23 cellular contexts compared by ENCODE assay signal in the genomic region with DNA sequence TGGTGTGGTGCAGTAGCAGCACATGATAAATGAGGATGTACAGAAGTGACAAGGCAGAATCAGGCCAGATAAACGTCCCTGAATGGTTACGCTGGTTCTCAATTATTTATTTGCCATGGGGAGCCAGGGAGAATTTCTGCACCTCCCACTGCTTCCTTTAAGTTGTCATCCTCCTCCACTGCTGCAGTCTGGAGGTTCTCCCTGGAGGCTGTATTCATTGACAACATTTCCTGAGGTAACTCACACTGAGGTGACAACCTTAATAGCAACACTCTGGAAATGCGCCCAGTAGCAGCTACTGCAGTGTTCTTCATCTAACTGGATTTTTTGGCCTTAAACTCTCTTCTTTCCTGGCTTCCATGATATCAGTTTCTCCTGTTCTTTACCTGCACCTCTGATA.
"Had no signal": no experiment of that assay in that cellular context is flagged by ENCODE, and none has a peak within 500 bp of the region (broad histone marks: within the 10 kb centered on the region; RNA-seq: fewer than 3 reads in every experiment).

No MANE protein-coding gene starts in this region.

- H3K4me3 ChIP-seq: heart left ventricle, mucosa of descending colon, right atrium auricular region, thyroid gland had no signal

- H3K4me1 Mint-ChIP-seq: activated B cell treated with CpG ODN at 0.5 μM for 24 hours; activated CD4-positive, alpha-beta memory T cell treated with anti-CD3 and anti-CD28 coated beads, Interleukin-2, amount 10 ng/mL, durations not matched to agents 7 days and 5 days; activated CD4-positive, alpha-beta T cell treated with anti-CD3 and anti-CD28 coated beads for 36 hours; activated naive CD8-positive, alpha-beta T cell treated with anti-CD3 and anti-CD28 coated beads, Interleukin-2, amount 10 ng/mL, durations not matched to agents 7 days and 5 days; endodermal cell; memory B cell; neural crest cell had no signal

- H3K27me3 Mint-ChIP-seq: activated B cell treated with CpG ODN at 0.5 μM for 24 hours; activated CD4-positive, alpha-beta memory T cell treated with anti-CD3 and anti-CD28 coated beads, Interleukin-2, amount 10 ng/mL, durations not matched to agents 7 days and 5 days; activated CD4-positive, alpha-beta T cell treated with anti-CD3 and anti-CD28 coated beads for 36 hours; memory B cell; progenitor cell of endocrine pancreas; stimulated activated naive CD8-positive, alpha-beta T cell treated with anti-CD3 and anti-CD28 coated beads, Interleukin-15, Interleukin-2, amounts not matched to agents 100 ng/mL and 50 ng/mL, for 24 hours had no signal

- H3K36me3 Mint-ChIP-seq: activated naive CD8-positive, alpha-beta T cell treated with anti-CD3 and anti-CD28 coated beads, Interleukin-2, amount 10 ng/mL, durations not matched to agents 7 days and 5 days; memory B cell had no signal

- H3K9me3 ChIP-seq: thyroid gland had no signal

- H3K4me1 ChIP-seq: heart left ventricle, right atrium auricular region, thyroid gland had no signal

- H3K27ac Mint-ChIP-seq: activated B cell treated with CpG ODN at 0.5 μM for 24 hours; activated CD4-positive, alpha-beta memory T cell treated with anti-CD3 and anti-CD28 coated beads, Interleukin-2, amount 10 ng/mL, durations not matched to agents 7 days and 5 days; activated CD4-positive, alpha-beta T cell treated with anti-CD3 and anti-CD28 coated beads for 36 hours; activated naive CD4-positive, alpha-beta T cell treated with anti-CD3 and anti-CD28 coated beads for 36 hours; activated naive CD8-positive, alpha-beta T cell treated with anti-CD3 and anti-CD28 coated beads, Interleukin-2, amount 10 ng/mL, durations not matched to agents 7 days and 5 days; endodermal cell; memory B cell; progenitor cell of endocrine pancreas; stimulated activated naive CD8-positive, alpha-beta T cell treated with anti-CD3 and anti-CD28 coated beads, Interleukin-15, Interleukin-2, amounts not matched to agents 100 ng/mL and 50 ng/mL, for 24 hours had no signal

- H3K36me3 ChIP-seq: heart left ventricle, right atrium auricular region, thyroid gland had no signal

- DNase-seq: activated B cell treated with CpG ODN at 0.5 μM for 24 hours; activated CD4-positive, alpha-beta memory T cell treated with anti-CD3 and anti-CD28 coated beads, Interleukin-2, amount 10 ng/mL, durations not matched to agents 7 days and 5 days; activated CD4-positive, alpha-beta T cell treated with anti-CD3 and anti-CD28 coated beads for 36 hours; activated effector memory CD4-positive, alpha-beta T cell treated with Interleukin-2 at 50 U/mL for 16 hours; activated naive CD4-positive, alpha-beta T cell treated with anti-CD3 and anti-CD28 coated beads for 36 hours; activated naive CD8-positive, alpha-beta T cell treated with anti-CD3 and anti-CD28 coated beads, Interleukin-2, amount 10 ng/mL, durations not matched to agents 7 days and 5 days; activated T-cell treated with anti-CD3 and anti-CD28 coated beads, Interleukin-2, amount 50 U/mL, for 72 hours; cerebellar nuclear complex; cortex of kidney; endodermal cell; heart left ventricle; left colon; mucosa of descending colon; stimulated activated CD4-positive, alpha-beta T cell treated with anti-CD3 and anti-CD28 coated beads, Interleukin-1b, Interleukin-23, amount 100 ng/mL, for 48 hours; substantia nigra; T-helper 1 cell; T-helper 9 cell; thyroid gland had no signal

- H3K27ac ChIP-seq: heart left ventricle, right atrium auricular region, thyroid gland had no signal

- H3K9me3 Mint-ChIP-seq: activated naive CD4-positive, alpha-beta T cell treated with anti-CD3 and anti-CD28 coated beads for 36 hours; endodermal cell had no signal

- H3K4me3 Mint-ChIP-seq: activated B cell treated with CpG ODN at 0.5 μM for 24 hours; activated CD4-positive, alpha-beta memory T cell treated with anti-CD3 and anti-CD28 coated beads, Interleukin-2, amount 10 ng/mL, durations not matched to agents 7 days and 5 days; activated CD4-positive, alpha-beta T cell treated with anti-CD3 and anti-CD28 coated beads for 36 hours; activated naive CD4-positive, alpha-beta T cell treated with anti-CD3 and anti-CD28 coated beads for 36 hours; activated naive CD8-positive, alpha-beta T cell treated with anti-CD3 and anti-CD28 coated beads, Interleukin-2, amount 10 ng/mL, durations not matched to agents 7 days and 5 days; activated T-cell treated with anti-CD3 and anti-CD28 coated beads, Interleukin-2, amount 50 U/mL, for 72 hours; endodermal cell; memory B cell; neural crest cell; stimulated activated naive CD8-positive, alpha-beta T cell treated with anti-CD3 and anti-CD28 coated beads, Interleukin-15, Interleukin-2, amounts not matched to agents 100 ng/mL and 50 ng/mL, for 24 hours had no signal

- ATAC-seq: activated CD4-positive, alpha-beta T cell treated with anti-CD3 and anti-CD28 coated beads for 36 hours; activated T-cell treated with anti-CD3 and anti-CD28 coated beads, Interleukin-2, amount 50 U/mL, for 72 hours; heart left ventricle; left colon; mucosa of descending colon had no signal

- H3K27me3 ChIP-seq: heart left ventricle, right atrium auricular region, thyroid gland had no signal
